In the genomic region with DNA sequence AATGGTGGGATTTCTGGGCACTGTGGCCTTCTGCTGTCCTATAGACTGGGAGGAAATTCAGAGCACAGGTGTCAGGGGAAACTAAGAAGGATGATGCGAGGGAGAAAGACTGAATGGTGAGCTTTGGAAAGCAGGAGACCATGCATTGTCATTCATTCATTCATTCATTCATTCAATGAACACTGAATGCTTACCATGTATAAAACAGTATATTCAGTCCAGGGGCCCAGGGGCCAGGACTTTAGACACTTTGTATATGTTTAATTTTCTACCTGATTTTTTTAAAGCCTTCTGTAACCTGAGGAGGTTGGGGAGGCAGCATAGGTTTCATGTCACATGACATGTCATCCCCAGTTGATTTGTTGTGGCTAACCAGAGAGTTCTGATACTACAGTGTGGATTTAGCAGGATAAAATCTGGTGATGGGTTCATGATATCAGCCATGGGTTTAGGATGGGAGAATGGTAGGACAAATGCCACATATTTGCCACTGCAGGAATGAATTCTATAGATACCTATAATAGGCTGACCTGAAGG, we compare ENCODE assay signal across 23 cellular contexts.
"Had no signal": no experiment of that assay in that cellular context is flagged by ENCODE, and none has a peak within 500 bp of the region (broad histone marks: within the 10 kb centered on the region; RNA-seq: fewer than 3 reads in every experiment).

No MANE protein-coding gene starts in this region.

- H3K36me3 ChIP-seq: stomach, thoracic aorta had no signal

- H3K27ac Mint-ChIP-seq: endodermal cell, naive B cell, nephron progenitor cell had no signal

- ATAC-seq: foreskin keratinocyte, left cardiac atrium, left ventricle myocardium superior, psoas muscle, sciatic nerve had no signal

- H3K4me1 ChIP-seq: psoas muscle had no signal

- H3K9me3 ChIP-seq: psoas muscle, stomach, thoracic aorta had no signal

- DNase-seq: effector CD4-positive, alpha-beta T cell; endodermal cell; erythroblast; foreskin keratinocyte; kidney; left cardiac atrium; left ventricle myocardium superior; mesenchymal stem cell; midbrain; naive B cell; nephron progenitor cell; psoas muscle; stimulated activated CD4-positive, alpha-beta T cell treated with anti-CD3 and anti-CD28 coated beads, Interleukin-12 subunit alpha, Interleukin-12 subunit beta, amount 100 ng/mL, for 4 hours; stimulated activated naive CD4-positive, alpha-beta T cell; stomach; substantia nigra; trophoblast cell had no signal

- H2AFZ ChIP-seq: hepatocyte had no signal

- H3K4me3 ChIP-seq: coronary artery, hepatocyte, lung, psoas muscle, skin epidermis, stomach, thoracic aorta had no signal

- H3K4me3 Mint-ChIP-seq: endodermal cell, naive B cell, nephron progenitor cell had no signal

- H3K27ac ChIP-seq: foreskin keratinocyte, hepatocyte, psoas muscle, stomach had no signal

- H3K79me2 ChIP-seq: hepatocyte had no signal

- H3K27me3 ChIP-seq: foreskin keratinocyte, hepatocyte, stomach had no signal

- H3K4me2 ChIP-seq: hepatocyte had no signal

- H3K36me3 Mint-ChIP-seq: naive B cell had no signal

- H3K9me3 Mint-ChIP-seq: endodermal cell, naive B cell, nephron progenitor cell had no signal
